In the genomic region with DNA sequence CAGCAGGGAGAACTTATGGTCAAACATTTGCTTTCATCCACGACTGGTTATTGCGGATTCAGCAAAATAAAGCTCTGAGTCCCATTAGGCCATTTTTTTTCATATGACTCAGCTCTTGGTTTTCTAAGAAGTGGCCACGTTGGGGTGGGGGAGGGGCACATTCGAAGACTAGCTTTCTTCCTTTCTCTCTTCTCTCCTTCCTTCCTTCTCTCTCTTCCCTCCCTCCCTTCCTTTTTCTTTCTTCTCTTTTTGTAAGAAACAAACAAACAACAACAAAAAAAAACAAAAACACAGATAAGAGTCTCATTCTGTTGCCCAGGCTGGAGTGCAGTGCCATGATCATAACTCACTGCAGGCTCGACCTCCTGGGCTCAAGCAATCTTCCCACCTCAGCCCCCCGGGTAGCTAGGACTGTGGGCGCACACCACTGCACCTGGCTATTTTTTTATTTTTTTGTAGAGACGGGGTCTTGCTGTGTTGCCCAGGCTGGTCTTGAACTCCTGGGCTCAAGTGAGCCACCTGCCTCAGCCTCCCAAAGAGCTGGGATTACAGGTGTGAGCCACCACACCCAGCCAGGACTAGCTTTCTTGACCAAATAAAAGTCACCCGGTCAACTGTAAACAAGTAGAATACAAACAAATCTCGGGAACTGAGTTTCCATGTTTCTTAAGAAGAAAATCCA, we compare ENCODE assay signal across 1 cellular context.
TF ChIP-seq lines count a peak whose summit lies in the region.

No MANE protein-coding gene starts in this region.

TF ChIP-seq in endothelial cell of umbilical vein, 7 proteins besides CTCF, POLR2A, EP300 and RAD21 (continued from another document):
- TF ChIP-seq JUN (IDR thresholded peaks at IDR 0.05; ENCODE audit: borderline replicate concordance, insufficient read depth, insufficient read length, low read depth): no peak
